ENCODE assay signal across 8 cellular contexts in genomic region chr18:44679912-44680270, GRCh38. TPM values are rescaled to one million over a fixed set of nuclear protein-coding genes. Genes with fewer than 3 reads are reported as not detected.
DNase-seq lines count a peak whose midpoint lies in the region; ATAC-seq, FAIRE-seq and TF ChIP-seq lines count a peak whose summit lies in the region.

No MANE protein-coding gene starts in this region.

- no peaks in the 10 kb centered on the region for H3K9me3 Mint-ChIP-seq in CD4-positive, alpha-beta T cell
- no peaks in the 10 kb centered on the region for H3K9me3 Mint-ChIP-seq in activated naive CD4-positive, alpha-beta T cell treated with anti-CD3 and anti-CD28 coated beads for 36 hours

- FAIRE-seq in pancreas (lab: Jason Lieb, UNC) = no peak

- peak in 1 of 10 experiments; percentile 1 for DNase-seq in CD4-positive, alpha-beta T cell
- DNase-seq in NCI-H446 (lab: John Stamatoyannopoulos, UW) (peak; percentile 8 to 65), cardiac muscle cell (ENCODE audit: low read depth in 1 of 2, low spot score in 1 of 2) (peak; percentile 66 to 82), pancreas (peak; percentile 50 to 83 (median 60)), mesenteric fat pad (ENCODE audit: low spot score) (no peak)
- DNase-seq in activated naive CD4-positive, alpha-beta T cell treated with anti-CD3 and anti-CD28 coated beads for 36 hours = peak; percentile 42

- peaks cover 32% of the 10 kb centered on the region for H3K27me3 ChIP-seq in CD4-positive, alpha-beta T cell (ENCODE audit: control insufficient read depth, insufficient read depth, low read length)
- no peaks in the 10 kb centered on the region for H3K27me3 ChIP-seq in cardiac muscle cell
- H3K27me3 ChIP-seq in pancreas = no peaks in the 10 kb centered on the region

- H3K36me3 ChIP-seq in cardiac muscle cell (no peaks in the 10 kb centered on the region), pancreas (no peaks in the 10 kb centered on the region)

- H3K36me3 Mint-ChIP-seq in CD4-positive, alpha-beta T cell (ENCODE audit: low read depth) = no peaks in the 10 kb centered on the region
- no peaks in the 10 kb centered on the region for H3K36me3 Mint-ChIP-seq in activated naive CD4-positive, alpha-beta T cell treated with anti-CD3 and anti-CD28 coated beads for 36 hours (ENCODE audit: low read depth)

- WGBS in pancreas, 2 donors = 0 to 1% methylated on average over 18 to 40 of the region's 41 CpGs

- CTCF ChIA-PET in CD4-positive, alpha-beta T cell (lab: Charles Lee) = no interaction called here
- CTCF ChIA-PET in activated naive CD4-positive, alpha-beta T cell treated with anti-CD3 and anti-CD28 coated beads for 36 hours (lab: Charles Lee) = interaction anchor here (1.0 to 1.7 kb wide), 4 partner anchors 207 to 533 kb away, joined by 3 to 6 read pairs (median 3); no protein-coding TSS in a partner anchor

- no peak overlapping the region for H3K27ac Mint-ChIP-seq in CD4-positive, alpha-beta T cell
- no peak overlapping the region for H3K27ac Mint-ChIP-seq in activated naive CD4-positive, alpha-beta T cell treated with anti-CD3 and anti-CD28 coated beads for 36 hours

- peak overlapping the region; percentile 80 for H3K4me3 Mint-ChIP-seq in CD4-positive, alpha-beta T cell
- H3K4me3 Mint-ChIP-seq in activated naive CD4-positive, alpha-beta T cell treated with anti-CD3 and anti-CD28 coated beads for 36 hours = peak overlapping the region; percentile 70

- H3K9me3 ChIP-seq in CD4-positive, alpha-beta T cell (ENCODE audit: control insufficient read depth, low read length) = no peaks in the 10 kb centered on the region
- H3K9me3 ChIP-seq in cardiac muscle cell (ENCODE audit: low read depth) = no peaks in the 10 kb centered on the region
- H3K9me3 ChIP-seq in pancreas = no peaks in the 10 kb centered on the region

- H3K4me1 ChIP-seq in cardiac muscle cell (ENCODE audit: low read depth) (peaks cover 19% of the 10 kb centered on the region), pancreas (peaks cover 4 to 30% (median 20%) of the 10 kb centered on the region in 3 donors)

- H3K4me3 ChIP-seq in cardiac muscle cell (peak overlapping the region; percentile 94), pancreas (peak overlapping the region; percentile 20 to 80 (median 50))

- no peak overlapping the region for H3K27ac ChIP-seq in CD4-positive, alpha-beta T cell (ENCODE audit: low read depth, low read length)
- H3K27ac ChIP-seq in cardiac muscle cell = peak overlapping the region; percentile 80
- H3K27ac ChIP-seq in pancreas = peak overlapping the region; percentile 81 to 100 (median 94)

- ATAC-seq in CD4-positive, alpha-beta T cell (ENCODE audit: poor library complexity) = no peak
- ATAC-seq in GM21576 (IDR thresholded peaks at IDR 0.05; ENCODE audit: unreplicated experiment) (peak; percentile 22), pancreas (no peak), GM18870 (IDR thresholded peaks at IDR 0.05; ENCODE audit: unreplicated experiment) (no peak)

- POLR2A ChIA-PET in CD4-positive, alpha-beta T cell (lab: Charles Lee) = no interaction called here

- H3K4me1 Mint-ChIP-seq in CD4-positive, alpha-beta T cell (ENCODE audit: low read depth) = no peaks in the 10 kb centered on the region
- peaks cover 7% of the 10 kb centered on the region for H3K4me1 Mint-ChIP-seq in activated naive CD4-positive, alpha-beta T cell treated with anti-CD3 and anti-CD28 coated beads for 36 hours (ENCODE audit: low read depth)

- peaks cover 33% of the 10 kb centered on the region for H3K27me3 Mint-ChIP-seq in CD4-positive, alpha-beta T cell
- H3K27me3 Mint-ChIP-seq in activated naive CD4-positive, alpha-beta T cell treated with anti-CD3 and anti-CD28 coated beads for 36 hours (ENCODE audit: low read depth) = peaks cover 17% of the 10 kb centered on the region

- TF ChIP-seq CTCF in CD4-positive, alpha-beta T cell (IDR thresholded peaks at IDR 0.05) = no peak
- TF ChIP-seq CTCF in cardiac muscle cell (IDR thresholded peaks at IDR 0.05; ENCODE audit: low read depth, low read length) = no peak
- no peak for TF ChIP-seq CTCF in pancreas (IDR thresholded peaks at IDR 0.05)

- intact Hi-C loops in CD4-positive, alpha-beta T cell (cut with DNase I, micrococcal nuclease) = loop anchor here in 1 of 2 experiments (5.0 kb wide), 1 partner anchor 532 kb away; no protein-coding TSS in a partner anchor
- intact Hi-C loops in activated naive CD4-positive, alpha-beta T cell treated with anti-CD3 and anti-CD28 coated beads for 36 hours (cut with micrococcal nuclease) = loop anchor here (1.0 to 5.0 kb wide), 9 partner anchors 45 to 707 kb away; no protein-coding TSS in a partner anchor
- intact Hi-C loops in pancreas (cut with DNase I) = loop anchor here in 2 of 3 donors (10.0 kb wide), 4 partner anchors 55 to 545 kb away; no protein-coding TSS in a partner anchor

RNA-seq across cellular contexts. Expression of gene SETBP1, which starts 0.8 kb away (rescaled TPM):
- total RNA-seq in CD4-positive, alpha-beta T cell = under 1 TPM; 0.25 to 0.41 TPM
- 1 to 10 TPM in 1 of 2 experiments, under 1 TPM in 1; 0.74 to 1.4 TPM for total RNA-seq in activated naive CD4-positive, alpha-beta T cell treated with anti-CD3 and anti-CD28 coated beads for 36 hours
- 10.7 and 30.6 TPM in 2 replicates for total RNA-seq in cardiac muscle cell
- polyA plus RNA-seq in cardiac muscle cell = 6.3 and 6.6 TPM in 2 replicates
- total RNA-seq in pancreas = 10 to 100 TPM; 16.6 to 24.0 (median 20.7) TPM
- 1 to 10 TPM; 3.9 to 6.7 TPM for polyA plus RNA-seq in pancreas
- 21.6 TPM for total RNA-seq in mesenteric fat pad
